Comparison of ENCODE assay signal across 9 cellular contexts in the genomic region with DNA sequence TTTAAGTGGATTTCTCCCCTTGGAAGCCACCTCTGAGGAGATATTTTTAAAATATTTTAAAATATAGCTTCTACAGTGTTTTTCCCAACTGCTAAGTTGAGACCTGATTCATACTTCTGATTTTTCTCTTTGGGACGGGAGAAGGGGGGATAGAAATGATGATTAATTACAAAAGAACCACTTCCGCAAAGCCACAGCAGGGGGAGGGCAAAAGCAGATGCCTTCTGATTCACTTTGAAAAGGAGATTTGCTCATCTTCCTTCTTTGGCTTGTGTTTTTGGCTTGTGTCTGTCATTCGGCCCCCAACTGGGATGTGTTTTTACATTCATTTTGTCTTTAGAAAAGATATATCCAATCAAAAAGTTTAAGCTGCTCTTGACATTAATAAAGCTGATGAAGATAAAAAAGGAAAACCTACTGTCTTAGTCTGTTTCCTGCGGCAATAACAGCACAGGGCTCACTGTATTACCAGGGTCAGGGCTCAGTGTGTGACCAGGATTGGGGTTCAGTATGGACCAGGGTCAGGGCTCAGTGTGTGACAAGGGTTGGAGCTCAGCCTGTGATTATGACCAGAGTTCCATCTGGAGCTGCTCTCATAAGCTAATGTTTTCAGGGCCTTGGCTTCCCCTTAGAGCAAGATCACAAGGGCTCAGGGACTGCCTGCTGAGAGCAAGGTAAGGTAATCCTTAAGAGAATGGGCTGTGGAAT.
DNase-seq lines count a peak whose midpoint lies in the region; ATAC-seq and TF ChIP-seq lines count a peak whose summit lies in the region.
"Had no signal": no experiment of that assay in that cellular context is flagged by ENCODE, and none has a peak within 500 bp of the region (broad histone marks: within the 10 kb centered on the region; RNA-seq: fewer than 3 reads in every experiment).

No MANE protein-coding gene starts in this region.

- no peaks in the 10 kb centered on the region for H3K27me3 Mint-ChIP-seq in chondrocyte (ENCODE audit: low read depth)

- no peaks in the 10 kb centered on the region for H3K79me1 ChIP-seq in IMR-90 (ENCODE audit: low read depth in 1 of 2, low read length in 2 of 2)

- H3K27ac ChIP-seq in IMR-90 (ENCODE audit: insufficient read depth, low read length), result no peak overlapping the region; the same call in 1 of the 2 replicates

- peak overlapping the region; percentile 74 for H2AFZ ChIP-seq in IMR-90 (replicated peaks; ENCODE audit: low read length, poor library complexity)

- TF ChIP-seq RAD21 in IMR-90 (IDR thresholded peaks at IDR 0.05; ENCODE audit: low read length), result no peak

- peaks cover 4% of the 10 kb centered on the region; the same call in 1 of the 2 replicates for H3K9me1 ChIP-seq in IMR-90 (ENCODE audit: insufficient read depth, low read length)

- H4K5ac ChIP-seq in IMR-90 (ENCODE audit: low read depth, low read length), result no peak overlapping the region; the same call in 1 of the 2 replicates

- no peak overlapping the region for H3K9ac ChIP-seq in IMR-90 (ENCODE audit: low read depth, low read length)

- peak overlapping the region; percentile 88; the same call in 1 of the 2 replicates for H3K23ac ChIP-seq in IMR-90 (ENCODE audit: low read depth, low read length)

- peak overlapping the region; percentile 79 for H4K91ac ChIP-seq in IMR-90 (ENCODE audit: insufficient read depth, low read depth, low read length)

- no peak for TF ChIP-seq POLR2A in IMR-90 (IDR thresholded peaks at IDR 0.05; ENCODE audit: low read depth, low read length)

- H3K9me3 Mint-ChIP-seq in chondrocyte (ENCODE audit: low read depth), result no peaks in the 10 kb centered on the region
- H3K9me3 Mint-ChIP-seq: activated naive CD4-positive, alpha-beta T cell treated with anti-CD3 and anti-CD28 coated beads, Interleukin-2, amount 50 U/mL, for 24 hours had no signal

- in situ Hi-C loops in IMR-90 (cut with MboI; ENCODE audit: low sequenced_read_pairs), result no loop called here

- intact Hi-C loops in IMR-90 (cut with micrococcal nuclease), result no loop called here

- peak overlapping the region; percentile 23 for H3K4me3 Mint-ChIP-seq in chondrocyte (ENCODE audit: unreplicated experiment)
- H3K4me3 Mint-ChIP-seq: activated naive CD4-positive, alpha-beta T cell treated with anti-CD3 and anti-CD28 coated beads, Interleukin-2, amount 50 U/mL, for 24 hours had no signal

- peak overlapping the region; percentile 53 to 89 for H4K8ac ChIP-seq in IMR-90 (ENCODE audit: low read depth in 2 of 2, low read length in 2 of 2)

- H3K4me1 Mint-ChIP-seq in chondrocyte (ENCODE audit: low read depth), result peaks cover 23% of the 10 kb centered on the region
- H3K4me1 Mint-ChIP-seq: activated naive CD4-positive, alpha-beta T cell treated with anti-CD3 and anti-CD28 coated beads, Interleukin-2, amount 50 U/mL, for 24 hours had no signal

- peak overlapping the region; percentile 62 for H2AK9ac ChIP-seq in IMR-90 (replicated peaks; ENCODE audit: low read depth, low read length, poor library complexity)

- dilution Hi-C loops in IMR-90 (cut with HindIII; ENCODE audit: low sequenced_read_pairs, unreplicated experiment), result no loop called here

- H2BK20ac ChIP-seq in IMR-90 (ENCODE audit: low read depth, low read length), result peak overlapping the region; percentile 97

- POLR2A ChIA-PET in IMR-90 (lab: Charles Lee; ENCODE audit: unreplicated experiment), result no interaction called here

- peak overlapping the region; percentile 95 for H2BK120ac ChIP-seq in IMR-90 (ENCODE audit: low read depth, low read length)

- peak overlapping the region; percentile 96 for H3K14ac ChIP-seq in IMR-90 (replicated peaks; ENCODE audit: low read depth, low read length)

- no TSS peak for BruUV-seq in IMR-90 (replicated peaks; lab: Mats Ljungman, UMichigan)

- H3K4me2 ChIP-seq in IMR-90 (ENCODE audit: low read depth, low read length), result no peak overlapping the region

- H3K18ac ChIP-seq in IMR-90 (ENCODE audit: low read depth, low read length), result 0 out of 2 replicates have a peak overlapping the region, but pooled peaks have one; percentile 8

- no peaks in the 10 kb centered on the region for H3K4me1 ChIP-seq in IMR-90 (ENCODE audit: control insufficient read depth, insufficient read depth, low read length)

- CTCF ChIA-PET in IMR-90 (lab: Yijun Ruan, JAX), result interaction anchor here (0.9 kb wide), 1 partner anchor 176 kb away, joined by 5 read pairs; no protein-coding TSS in a partner anchor

- H3K27me3 ChIP-seq in IMR-90 (ENCODE audit: control insufficient read depth, insufficient read depth, low read length), result no peaks in the 10 kb centered on the region

- WGBS in IMR-90 (ENCODE audit: extremely low coverage in 2 of 2, insufficient read length in 1 of 2), 2 experiments, result no CpG with 5 or more reads among the region's 4 CpGs

- 0 out of 3 replicates have a peak overlapping the region, but pooled peaks have one; percentile 48 for H2BK15ac ChIP-seq in IMR-90 (ENCODE audit: low read depth, low read length)

- ATAC-seq in GM21381 (IDR thresholded peaks at IDR 0.05; ENCODE audit: unreplicated experiment), result peak; percentile 70
- ATAC-seq in IMR-90 (ENCODE audit: low read depth), result peak; percentile 77; the same call in 1 of the 2 replicates
- ATAC-seq in GM18517 (IDR thresholded peaks at IDR 0.05; ENCODE audit: unreplicated experiment), result no peak
- no peak for ATAC-seq in GM19324 (IDR thresholded peaks at IDR 0.05; ENCODE audit: low FRiP score, unreplicated experiment)

- no peaks in the 10 kb centered on the region for H3K9me3 ChIP-seq in IMR-90 (ENCODE audit: control insufficient read depth, insufficient read depth, low read length)

- H4K20me1 ChIP-seq in IMR-90 (ENCODE audit: insufficient read depth, low read length), result no peaks in the 10 kb centered on the region

- TF ChIP-seq CTCF in AG10803 (conservative IDR thresholded peaks at IDR 0.05; ENCODE audit: low read length) (0 out of 2 replicates have a peak, but pooled peaks have one; percentile 14), IMR-90 (conservative IDR thresholded peaks at IDR 0.05; ENCODE audit: low read depth, low read length) (no peak), chondrocyte (IDR thresholded peaks at IDR 0.05) (peak; percentile 46)

- peak overlapping the region; percentile 84 for H3K27ac Mint-ChIP-seq in chondrocyte (ENCODE audit: unreplicated experiment)
- H3K27ac Mint-ChIP-seq: activated naive CD4-positive, alpha-beta T cell treated with anti-CD3 and anti-CD28 coated beads, Interleukin-2, amount 50 U/mL, for 24 hours had no signal

- peak overlapping the region; percentile 55 for H2BK5ac ChIP-seq in IMR-90 (ENCODE audit: low read depth, low read length, poor library complexity, severe bottlenecking)

- H2AK5ac ChIP-seq in IMR-90 (ENCODE audit: low read depth, low read length), result peak overlapping the region; percentile 84; the same call in 1 of the 2 replicates

- H3K36me3 ChIP-seq in IMR-90 (ENCODE audit: control insufficient read depth, insufficient read depth, low read length), result no peaks in the 10 kb centered on the region

- DNase-seq in AG10803 (ENCODE audit: low read depth), result peak; percentile 68
- DNase-seq in IMR-90, result peak; percentile 58
- no peak for DNase-seq in chondrocyte (ENCODE audit: low spot score)
- no peak for DNase-seq in HT-29 (ENCODE audit: low spot score)
- DNase-seq in activated gamma-delta T cell (lab: John Stamatoyannopoulos, UW), result no peak

- H3K4me3 ChIP-seq in AG10803 (ENCODE audit: low read length) (no peak overlapping the region), IMR-90 (ENCODE audit: insufficient read depth, low read depth, low read length) (no peak overlapping the region)

- peak overlapping the region; percentile 88 for H3K4ac ChIP-seq in IMR-90 (ENCODE audit: low read depth, low read length)

- 0 out of 2 replicates have a peak overlapping the region, but pooled peaks have one; percentile 33 for H3K56ac ChIP-seq in IMR-90 (ENCODE audit: extremely low read depth, insufficient read depth, low read length)

- no peaks in the 10 kb centered on the region for H3K36me3 Mint-ChIP-seq in chondrocyte (ENCODE audit: low read depth)
- H3K36me3 Mint-ChIP-seq: activated naive CD4-positive, alpha-beta T cell treated with anti-CD3 and anti-CD28 coated beads, Interleukin-2, amount 50 U/mL, for 24 hours had no signal

TF ChIP-seq in IMR-90, 13 proteins besides CTCF, POLR2A, EP300 and RAD21:
- TF ChIP-seq CHD1 (IDR thresholded peaks at IDR 0.05; ENCODE audit: low read depth, low read length) (no peak), BHLHE40 (IDR thresholded peaks at IDR 0.05; ENCODE audit: low read depth, low read length) (no peak), ELK1 (IDR thresholded peaks at IDR 0.05; ENCODE audit: borderline replicate concordance, low read depth, low read length) (no peak), MXI1 (IDR thresholded peaks at IDR 0.05; ENCODE audit: borderline replicate concordance, low read depth, low read length) (no peak), SMC3 (IDR thresholded peaks at IDR 0.05; ENCODE audit: low read depth, low read length) (no peak), RCOR1 (IDR thresholded peaks at IDR 0.05; ENCODE audit: insufficient replicate concordance, low read length) (no peak)

Comparison
In these comparisons a context has a peak if more than half of its experiments do, and no peak if none do; other contexts are left out.
1. DNase-seq: peak in AG10803 (single experiment) and IMR-90 (single experiment); none in chondrocyte (single experiment), HT-29 (single experiment) and activated gamma-delta T cell (single experiment).
2. ATAC-seq: peak in GM21381 (single experiment) and IMR-90 (single experiment); none in GM18517 (single experiment) and GM19324 (single experiment).